11 cellular contexts compared by ENCODE assay signal in genomic region chr15:38535451-38536200, GRCh38. TPM values are rescaled to one million over a fixed set of nuclear protein-coding genes. Genes with fewer than 3 reads are reported as not detected.
DNase-seq lines count a peak whose midpoint lies in the region; ATAC-seq lines count a peak whose summit lies in the region.
"Had no signal": no experiment of that assay in that cellular context is flagged by ENCODE, and none has a peak within 500 bp of the region (broad histone marks: within the 10 kb centered on the region; RNA-seq: fewer than 3 reads in every experiment).

No MANE protein-coding gene starts in this region.

- H2BK120ac ChIP-seq in mesenchymal stem cell (ENCODE audit: low read depth, low read length), result no peak overlapping the region

- H3K4me1 Mint-ChIP-seq in central memory CD8-positive, alpha-beta T cell, result peaks cover 81% of the 10 kb centered on the region

- in situ Hi-C loops in G401 (cut with HindIII; ENCODE audit: low sequenced_read_pairs), result no loop called here

- H2AK5ac ChIP-seq in mesenchymal stem cell (ENCODE audit: low read length, severe bottlenecking), result peak overlapping the region; percentile 14

- H3K4me3 Mint-ChIP-seq in central memory CD8-positive, alpha-beta T cell, result peak overlapping the region; percentile 39

- no peaks in the 10 kb centered on the region for H3K27me3 ChIP-seq in ACC112 (ENCODE audit: insufficient read depth, low read length)
- H3K27me3 ChIP-seq in mesenchymal stem cell (ENCODE audit: control insufficient read depth in 1 of 2, insufficient read depth in 1 of 2, low read length in 2 of 2), result peaks cover 0 to 12% of the 10 kb centered on the region in 2 experiments
- H3K27me3 ChIP-seq: BLaER1 had no signal

- no peaks in the 10 kb centered on the region for H3K9me3 ChIP-seq in mesenchymal stem cell (ENCODE audit: control insufficient read depth, low read length)
- H3K9me3 ChIP-seq: BLaER1 had no signal

- H3K4ac ChIP-seq in mesenchymal stem cell (ENCODE audit: low read depth in 1 of 2, low read length in 2 of 2), result no peak overlapping the region

- H4K91ac ChIP-seq in mesenchymal stem cell (ENCODE audit: low read length), result no peak overlapping the region

- no peak overlapping the region for H2BK12ac ChIP-seq in mesenchymal stem cell (ENCODE audit: low read length in 2 of 2)

- H3K9ac ChIP-seq in mesenchymal stem cell (ENCODE audit: low read length), result no peak overlapping the region
- H3K9ac ChIP-seq: BLaER1 had no signal

- 91% methylated on average over 8 of the region's 8 CpGs for WGBS in mesenchymal stem cell

- peak overlapping the region; percentile 60 for H3K27ac Mint-ChIP-seq in central memory CD8-positive, alpha-beta T cell (ENCODE audit: low read depth)

- H4K8ac ChIP-seq in mesenchymal stem cell (ENCODE audit: low read length), result no peak overlapping the region

- H2AFZ ChIP-seq in ACC112 (ENCODE audit: low read length, unreplicated experiment), result no peak overlapping the region
- no peak overlapping the region for H2AFZ ChIP-seq in mesenchymal stem cell (ENCODE audit: low read depth, low read length)

- H3K18ac ChIP-seq in mesenchymal stem cell (ENCODE audit: low read depth in 1 of 2, low read length in 2 of 2), result no peak overlapping the region

- no peak overlapping the region for H3K4me2 ChIP-seq in mesenchymal stem cell (ENCODE audit: low read length, poor library complexity, severe bottlenecking)
- H3K4me2 ChIP-seq: BLaER1 had no signal

- H3K4me3 ChIP-seq in ACC112 (ENCODE audit: low read depth, low read length) (no peak overlapping the region), mesenchymal stem cell (ENCODE audit: insufficient read depth in 1 of 2, low read depth in 1 of 2, low read length in 2 of 2) (no peak overlapping the region)
- H3K4me3 ChIP-seq: BLaER1 had no signal

- H3K27ac ChIP-seq in ACC112 (ENCODE audit: low read depth, low read length), result peak overlapping the region; percentile 35
- H3K27ac ChIP-seq in mesenchymal stem cell (ENCODE audit: low read length, poor library complexity, severe bottlenecking), result peak overlapping the region; percentile 3
- H3K27ac ChIP-seq: BLaER1, HL-60 had no signal

- no peak overlapping the region for H3K14ac ChIP-seq in mesenchymal stem cell (ENCODE audit: low read length in 2 of 2)

- peak; percentile 79 for DNase-seq in G401 (ENCODE audit: low spot score)
- DNase-seq in central memory CD8-positive, alpha-beta T cell (ENCODE audit: low spot score in 2 of 2), result no peak
- no peak for DNase-seq in mesenchymal stem cell
- DNase-seq in central memory CD4-positive, alpha-beta T cell, result no peak
- no peak for DNase-seq in nucleus accumbens (lab: John Stamatoyannopoulos, UW)
- DNase-seq: NCI-H2107 had no signal

- no peaks in the 10 kb centered on the region for H3K27me3 Mint-ChIP-seq in central memory CD8-positive, alpha-beta T cell

- H2BK15ac ChIP-seq in mesenchymal stem cell (ENCODE audit: low read depth, poor library complexity, severe bottlenecking), result no peak overlapping the region

- no peaks in the 10 kb centered on the region for H3K9me3 Mint-ChIP-seq in central memory CD8-positive, alpha-beta T cell

- no peak overlapping the region for H2BK5ac ChIP-seq in mesenchymal stem cell (ENCODE audit: low read depth, low read length, poor library complexity, severe bottlenecking)

- H3K4me1 ChIP-seq in ACC112 (ENCODE audit: control insufficient read depth, insufficient read depth, low read length, unreplicated experiment), result peaks cover 30% of the 10 kb centered on the region
- H3K4me1 ChIP-seq in mesenchymal stem cell (ENCODE audit: control insufficient read depth, insufficient read depth, low read depth, low read length), result peaks cover 8% of the 10 kb centered on the region

- no peaks in the 10 kb centered on the region for H3K79me2 ChIP-seq in ACC112 (ENCODE audit: control insufficient read depth, insufficient read depth, low read length, unreplicated experiment)

- H3K36me3 Mint-ChIP-seq in central memory CD8-positive, alpha-beta T cell (ENCODE audit: insufficient read depth), result peaks cover 32% of the 10 kb centered on the region

- H3K23ac ChIP-seq in mesenchymal stem cell (ENCODE audit: low read length in 2 of 2), result no peak overlapping the region

- H3K36me3 ChIP-seq in ACC112 (ENCODE audit: insufficient read depth, low read length) (no peaks in the 10 kb centered on the region), mesenchymal stem cell (ENCODE audit: control insufficient read depth in 1 of 2, insufficient read depth in 2 of 2, low read depth in 1 of 2, low read length in 2 of 2) (no peaks in the 10 kb centered on the region)

- no peaks in the 10 kb centered on the region for H3K79me1 ChIP-seq in mesenchymal stem cell (replicated peaks; ENCODE audit: low read length, poor library complexity, severe bottlenecking)

- ATAC-seq in central memory CD8-positive, alpha-beta T cell (replicated peaks; ENCODE audit: extremely low read depth, poor library complexity, severe bottlenecking), result no peak
- ATAC-seq in HG02642 (IDR thresholded peaks at IDR 0.05; ENCODE audit: poor library complexity, unreplicated experiment), result no peak
- no peak for ATAC-seq in GM19397 (IDR thresholded peaks at IDR 0.05; ENCODE audit: unreplicated experiment)

RNA-seq across cellular contexts. Expression of gene RASGRP1, which starts 29.0 kb away (rescaled TPM):
- not detected in 2 replicates for total RNA-seq in G401 (2014; rRNA removed; shearing (Covaris generic))
- polyA plus RNA-seq in mesenchymal stem cell (2013, experiment 1 of 2), result 0.01 TPM
- polyA plus RNA-seq in mesenchymal stem cell (2013, experiment 2 of 2), result 0.01 TPM
